Comparison of ENCODE assay signal across 8 cellular contexts in genomic region chr17:7281953-7282751, GRCh38. TPM values are rescaled to one million over a fixed set of nuclear protein-coding genes. Genes with fewer than 3 reads are reported as not detected.
DNase-seq lines count a peak whose midpoint lies in the region; ATAC-seq, FAIRE-seq and TF ChIP-seq lines count a peak whose summit lies in the region.

No MANE protein-coding gene starts in this region.

- TF ChIP-seq CTCF in CD14-positive monocyte (IDR thresholded peaks at IDR 0.05) (no peak), endothelial cell of umbilical vein (IDR thresholded peaks at IDR 0.05; ENCODE audit: extremely low read depth in 1 of 2, insufficient read depth in 1 of 2, low read depth in 1 of 2, low read length in 2 of 2) (no peak)

- CTCF ChIA-PET in endothelial cell of umbilical vein (lab: Charles Lee) = interaction anchor here (0.6 to 10.2 kb wide), 6 partner anchors 9 to 220 kb away, joined by 3 to 170 read pairs (median 4); partner anchors contain the start of gene GPS2

- no peak overlapping the region for H3K27ac ChIP-seq in endothelial cell of umbilical vein (ENCODE audit: insufficient read depth, low read depth, low read length)

- POLR2A ChIA-PET in endothelial cell of umbilical vein (lab: Charles Lee) = no interaction called here
- POLR2A ChIA-PET in naive thymus-derived CD8-positive, alpha-beta T cell (lab: Charles Lee) = interaction anchor here (0.9 to 2.3 kb wide), 8 partner anchors 12 to 198 kb away, joined by 3 to 9 read pairs (median 6); partner anchors contain the start of genes NEURL4 and ZBTB4

- peaks cover 30% of the 10 kb centered on the region for H3K4me1 Mint-ChIP-seq in CD14-positive monocyte
- peaks cover 16 to 38% (median 24%) of the 10 kb centered on the region in 4 donors for H3K4me1 Mint-ChIP-seq in naive thymus-derived CD8-positive, alpha-beta T cell

- peak overlapping the region; percentile 79 for H3K9ac ChIP-seq in NT2/D1 (ENCODE audit: insufficient read length, low read depth)
- H3K9ac ChIP-seq in endothelial cell of umbilical vein (replicated peaks; ENCODE audit: extremely low read depth, insufficient read depth, low read length) = no peak overlapping the region

- no peak for FAIRE-seq in endothelial cell of umbilical vein (lab: Jason Lieb, UNC)

- H3K79me2 ChIP-seq in endothelial cell of umbilical vein (ENCODE audit: control insufficient read depth, insufficient read depth, low read length) = no peaks in the 10 kb centered on the region

- peak overlapping the region in 1 of 7 donors; percentile 8 for H3K27ac Mint-ChIP-seq in CD14-positive monocyte
- H3K27ac Mint-ChIP-seq in naive thymus-derived CD8-positive, alpha-beta T cell = peak overlapping the region in 4 of 10 donors; percentile 18 to 67 (median 50)

- H3K4me1 ChIP-seq in NT2/D1 (ENCODE audit: insufficient read depth, insufficient read length) (no peaks in the 10 kb centered on the region), endothelial cell of umbilical vein (ENCODE audit: control insufficient read depth, extremely low read depth, insufficient read depth, low read length) (peaks cover 9% of the 10 kb centered on the region)

- H3K4me2 ChIP-seq in endothelial cell of umbilical vein (ENCODE audit: insufficient read depth, low read length) = peak overlapping the region; percentile 62

- H3K4me3 Mint-ChIP-seq in CD14-positive monocyte = peak overlapping the region; percentile 74 to 88
- peak overlapping the region; percentile 71 to 90 (median 84) for H3K4me3 Mint-ChIP-seq in naive thymus-derived CD8-positive, alpha-beta T cell

- H3K9me3 ChIP-seq in NT2/D1 (ENCODE audit: insufficient read depth, low read length) (no peaks in the 10 kb centered on the region), endothelial cell of umbilical vein (replicated peaks; ENCODE audit: control insufficient read depth, insufficient read depth, low read length) (no peaks in the 10 kb centered on the region)

- H3K27me3 ChIP-seq in NT2/D1 (ENCODE audit: insufficient read depth, insufficient read length) = peaks cover 14% of the 10 kb centered on the region
- H3K27me3 ChIP-seq in endothelial cell of umbilical vein (ENCODE audit: control insufficient read depth in 2 of 2, insufficient read depth in 2 of 2, low read length in 2 of 2) = peaks cover 5 to 9% of the 10 kb centered on the region in 2 experiments

- H3K36me3 Mint-ChIP-seq in CD14-positive monocyte = peaks cover 0 to 5% of the 10 kb centered on the region in 2 donors
- no peaks in the 10 kb centered on the region for H3K36me3 Mint-ChIP-seq in naive thymus-derived CD8-positive, alpha-beta T cell

- DNase-seq in CD14-positive monocyte (ENCODE audit: low spot score) = no peak
- no peak for DNase-seq in NT2/D1 (ENCODE audit: low read depth, low spot score)
- DNase-seq in endothelial cell of umbilical vein (ENCODE audit: low read depth, low spot score) = no peak
- DNase-seq in naive thymus-derived CD8-positive, alpha-beta T cell = peak in 3 of 10 donors; percentile 10 to 15 (median 10)
- DNase-seq in hypothalamus (lab: John Stamatoyannopoulos, UW) = no peak

- no peaks in the 10 kb centered on the region for H3K9me1 ChIP-seq in endothelial cell of umbilical vein (replicated peaks; ENCODE audit: control insufficient read depth, extremely low read depth, insufficient read depth, low read length)

- no peak for TF ChIP-seq POLR2A in endothelial cell of umbilical vein (IDR thresholded peaks at IDR 0.05; ENCODE audit: low read depth, low read length)

- intact Hi-C loops in CD14-positive monocyte (cut with micrococcal nuclease) = loop anchor here in 1 of 2 donors (5.0 kb wide), 1 partner anchor 60 kb away; no protein-coding TSS in a partner anchor
- intact Hi-C loops in endothelial cell of umbilical vein (cut with micrococcal nuclease) = loop anchor here (1.0 to 2.0 kb wide), 2 partner anchors 30 to 39 kb away; partner anchors contain the start of genes ELP5 and GABARAP

- ATAC-seq in naive thymus-derived CD8-positive, alpha-beta T cell = peak in 1 of 2 donors; percentile 8
- ATAC-seq in GM18870 (IDR thresholded peaks at IDR 0.05; ENCODE audit: unreplicated experiment) (no peak), HG03342 (IDR thresholded peaks at IDR 0.05; ENCODE audit: unreplicated experiment) (no peak), HG02885 (IDR thresholded peaks at IDR 0.05; ENCODE audit: poor library complexity, unreplicated experiment) (no peak)

- BruUV-seq in endothelial cell of umbilical vein (replicated peaks; lab: Mats Ljungman, UMichigan) = no TSS peak

- H3K36me3 ChIP-seq in NT2/D1 (ENCODE audit: insufficient read depth, insufficient read length, low read length) = no peaks in the 10 kb centered on the region
- no peaks in the 10 kb centered on the region for H3K36me3 ChIP-seq in endothelial cell of umbilical vein (ENCODE audit: control insufficient read depth in 2 of 2, extremely low read depth in 1 of 2, insufficient read depth in 2 of 2, low read length in 2 of 2)

- dilution Hi-C loops in endothelial cell of umbilical vein (cut with MboI; ENCODE audit: extremely low pct_ligation_motif_present, low sequenced_read_pairs) = no loop called here

- H3K27me3 Mint-ChIP-seq in CD14-positive monocyte (ENCODE audit: low read depth in 3 of 3) = peaks cover 51 to 79% (median 55%) of the 10 kb centered on the region in 3 donors
- H3K27me3 Mint-ChIP-seq in naive thymus-derived CD8-positive, alpha-beta T cell = peaks cover 1 to 19% (median 10%) of the 10 kb centered on the region in 5 donors

- peak overlapping the region; percentile 76 for H2AFZ ChIP-seq in endothelial cell of umbilical vein (ENCODE audit: low read depth, low read length)

- H4K20me1 ChIP-seq in endothelial cell of umbilical vein (replicated peaks; ENCODE audit: control insufficient read depth, extremely low read depth, insufficient read depth, low read length) = no peaks in the 10 kb centered on the region

- H3K9me3 Mint-ChIP-seq in CD14-positive monocyte = peaks cover 0 to 15% (median 2%) of the 10 kb centered on the region in 7 donors
- H3K9me3 Mint-ChIP-seq in naive thymus-derived CD8-positive, alpha-beta T cell = no peaks in the 10 kb centered on the region

- peak overlapping the region; percentile 76 for H3K4me3 ChIP-seq in NT2/D1 (ENCODE audit: insufficient read length, low read depth)
- peak overlapping the region in 1 of 3 experiments; percentile 28 for H3K4me3 ChIP-seq in endothelial cell of umbilical vein (replicated peaks in 1 of 3; ENCODE audit: insufficient read depth in 1 of 3, low read depth in 1 of 3, low read length in 3 of 3)

RNA-seq across cellular contexts. Expression of gene SLC2A4, which starts 0.6 kb away (rescaled TPM):
- not detected for polyA plus RNA-seq in CD14-positive monocyte
- 0.23 TPM in 1 of 2 replicates, not detected in the other for total RNA-seq in endothelial cell of umbilical vein
- 0.12 and 0.18 TPM in 2 replicates for polyA plus RNA-seq in endothelial cell of umbilical vein
- 0.08 and 0.13 TPM in 2 replicates for polyA plus RNA-seq in endothelial cell of umbilical vein (2011; cell fraction: cytosol; rRNA removed)
- 0.25 and 0.32 TPM in 2 replicates for polyA plus RNA-seq in endothelial cell of umbilical vein (2011; cell fraction: nucleus; rRNA removed)
- polyA plus RNA-seq in endothelial cell of umbilical vein (2012) = 0.09 and 0.11 TPM in 2 replicates
- 0.12 TPM in 1 of 2 replicates, not detected in the other for polyA minus RNA-seq in endothelial cell of umbilical vein
- polyA minus RNA-seq in endothelial cell of umbilical vein (2011; cell fraction: cytosol; rRNA and poly(A)+ RNA removed) = 0.31 TPM
- 0.14 TPM in 1 of 2 replicates, not detected in the other for polyA minus RNA-seq in endothelial cell of umbilical vein (2011; cell fraction: nucleus; rRNA and poly(A)+ RNA removed)
- total RNA-seq in naive thymus-derived CD8-positive, alpha-beta T cell = not detected
- polyA plus RNA-seq in naive thymus-derived CD8-positive, alpha-beta T cell = not detected

RNA-seq across cellular contexts. Expression of gene YBX2, which starts 12.3 kb away (rescaled TPM):
- not detected for polyA plus RNA-seq in CD14-positive monocyte
- total RNA-seq in endothelial cell of umbilical vein = 0.31 TPM in 1 of 2 replicates, not detected in the other
- polyA plus RNA-seq in endothelial cell of umbilical vein = 0.15 and 0.18 TPM in 2 replicates
- 0.03 and 0.04 TPM in 2 replicates for polyA plus RNA-seq in endothelial cell of umbilical vein (2011; cell fraction: cytosol; rRNA removed)
- polyA plus RNA-seq in endothelial cell of umbilical vein (2011; cell fraction: nucleus; rRNA removed) = 0.20 and 0.29 TPM in 2 replicates
- polyA plus RNA-seq in endothelial cell of umbilical vein (2012) = 0.11 and 0.29 TPM in 2 replicates
- not detected in 2 replicates for polyA minus RNA-seq in endothelial cell of umbilical vein
- polyA minus RNA-seq in endothelial cell of umbilical vein (2011; cell fraction: cytosol; rRNA and poly(A)+ RNA removed) = not detected
- not detected in 2 replicates for polyA minus RNA-seq in endothelial cell of umbilical vein (2011; cell fraction: nucleus; rRNA and poly(A)+ RNA removed)
- 1 to 10 TPM in 1 of 2 experiments, under 1 TPM in 1; 0.66 to 1.2 TPM for total RNA-seq in naive thymus-derived CD8-positive, alpha-beta T cell
- polyA plus RNA-seq in naive thymus-derived CD8-positive, alpha-beta T cell = not detected

RNA-seq across cellular contexts. Expression of gene CLDN7, which starts 19.9 kb away (rescaled TPM):
- polyA plus RNA-seq in CD14-positive monocyte (1 to 10 TPM in 1 of 2 donors, under 1 TPM in 1; 0.49 to 2.1 TPM), endothelial cell of umbilical vein (24.9 and 25.7 TPM in 2 replicates)
- 25.4 and 27.9 TPM in 2 replicates for total RNA-seq in endothelial cell of umbilical vein
- polyA plus RNA-seq in endothelial cell of umbilical vein (2011; cell fraction: cytosol; rRNA removed) = 19.5 and 19.6 TPM in 2 replicates
- 112 and 119 TPM in 2 replicates for polyA plus RNA-seq in endothelial cell of umbilical vein (2011; cell fraction: nucleus; rRNA removed)
- polyA plus RNA-seq in endothelial cell of umbilical vein (2012) = 33.4 and 61.0 TPM in 2 replicates
- polyA minus RNA-seq in endothelial cell of umbilical vein = 17.5 and 21.8 TPM in 2 replicates
- 7.2 TPM for polyA minus RNA-seq in endothelial cell of umbilical vein (2011; cell fraction: cytosol; rRNA and poly(A)+ RNA removed)
- polyA minus RNA-seq in endothelial cell of umbilical vein (2011; cell fraction: nucleus; rRNA and poly(A)+ RNA removed) = 10.0 and 14.1 TPM in 2 replicates
- total RNA-seq in naive thymus-derived CD8-positive, alpha-beta T cell = 1 to 10 TPM; 4.2 to 7.4 TPM
- polyA plus RNA-seq in naive thymus-derived CD8-positive, alpha-beta T cell = 1 to 10 TPM; 5.7 to 8.6 (median 7.1) TPM

RNA-seq across cellular contexts. Expression of gene EIF5A, which starts 25.3 kb away (rescaled TPM):
- polyA plus RNA-seq in CD14-positive monocyte = 100 to 1,000 TPM; 465 to 485 TPM
- total RNA-seq in endothelial cell of umbilical vein = 847 and 859 TPM in 2 replicates
- polyA plus RNA-seq in endothelial cell of umbilical vein = 650 and 689 TPM in 2 replicates
- 764 and 866 TPM in 2 replicates for polyA plus RNA-seq in endothelial cell of umbilical vein (2011; cell fraction: cytosol; rRNA removed)
- polyA plus RNA-seq in endothelial cell of umbilical vein (2011; cell fraction: nucleus; rRNA removed) = 384 and 464 TPM in 2 replicates
- polyA plus RNA-seq in endothelial cell of umbilical vein (2012) = 811 and 879 TPM in 2 replicates
- 616 and 772 TPM in 2 replicates for polyA minus RNA-seq in endothelial cell of umbilical vein
- 697 TPM for polyA minus RNA-seq in endothelial cell of umbilical vein (2011; cell fraction: cytosol; rRNA and poly(A)+ RNA removed)
- polyA minus RNA-seq in endothelial cell of umbilical vein (2011; cell fraction: nucleus; rRNA and poly(A)+ RNA removed) = 124 and 157 TPM in 2 replicates
- 100 to 1,000 TPM; 308 to 327 TPM for total RNA-seq in naive thymus-derived CD8-positive, alpha-beta T cell
- 100 to 1,000 TPM; 209 to 690 (median 643) TPM for polyA plus RNA-seq in naive thymus-derived CD8-positive, alpha-beta T cell

RNA-seq across cellular contexts. Expression of gene ELP5, which starts 30.1 kb away (rescaled TPM):
- polyA plus RNA-seq in CD14-positive monocyte (10 to 100 TPM; 44.1 to 49.5 TPM), endothelial cell of umbilical vein (53.3 and 54.7 TPM in 2 replicates)
- total RNA-seq in endothelial cell of umbilical vein = 41.6 and 44.4 TPM in 2 replicates
- 46.2 and 47.9 TPM in 2 replicates for polyA plus RNA-seq in endothelial cell of umbilical vein (2011; cell fraction: cytosol; rRNA removed)
- 46.2 and 47.3 TPM in 2 replicates for polyA plus RNA-seq in endothelial cell of umbilical vein (2011; cell fraction: nucleus; rRNA removed)
- 74.9 and 86.5 TPM in 2 replicates for polyA plus RNA-seq in endothelial cell of umbilical vein (2012)
- polyA minus RNA-seq in endothelial cell of umbilical vein = 28.5 and 31.9 TPM in 2 replicates
- 36.9 TPM for polyA minus RNA-seq in endothelial cell of umbilical vein (2011; cell fraction: cytosol; rRNA and poly(A)+ RNA removed)
- 14.5 and 14.6 TPM in 2 replicates for polyA minus RNA-seq in endothelial cell of umbilical vein (2011; cell fraction: nucleus; rRNA and poly(A)+ RNA removed)
- 10 to 100 TPM; 35.1 to 36.1 TPM for total RNA-seq in naive thymus-derived CD8-positive, alpha-beta T cell
- polyA plus RNA-seq in naive thymus-derived CD8-positive, alpha-beta T cell = 10 to 100 TPM; 55.5 to 94.0 (median 70.8) TPM
